ENCODE assay signal across 25 cellular contexts in genomic region chr10:100907773-100908172, GRCh38.
"Had no signal": no experiment of that assay in that cellular context is flagged by ENCODE, and none has a peak within 500 bp of the region (broad histone marks: within the 10 kb centered on the region; RNA-seq: fewer than 3 reads in every experiment).

No MANE protein-coding gene starts in this region.

- H3K36me3 ChIP-seq: brain microvascular endothelial cell, cardiac muscle cell had no signal

- H3K9me2 ChIP-seq: SK-N-SH had no signal

- H3K4me2 ChIP-seq: SK-N-SH had no signal

- ATAC-seq: activated T-helper 17 cell treated with anti-CD3 and anti-CD28 coated beads, Interleukin-2, amount 50 U/mL, for 72 hours; Panc1; Right ventricle myocardium inferior; WTC11 had no signal

- H3K9ac ChIP-seq: SK-N-SH had no signal

- H3K9me3 ChIP-seq: SK-N-SH had no signal

- DNase-seq: activated CD4-positive, alpha-beta T cell treated with anti-CD3 and anti-CD28 coated beads, Interleukin-2, amount 10 ng/mL, durations not matched to agents 24 days and 14 days; activated CD4-positive, alpha-beta T cell treated with anti-CD3 and anti-CD28 coated beads, Interleukin-2, amount 50 U/mL, for 48 hours; activated CD4-positive, CD25-positive, alpha-beta regulatory T cell treated with anti-CD3 and anti-CD28 coated beads, Interleukin-2, amount 50 U/mL, for 72 hours; activated gamma-delta T cell; activated naive CD4-positive, alpha-beta T cell treated with anti-CD3 and anti-CD28 coated beads for 36 hours; activated T-cell treated with anti-CD3 and anti-CD28 coated beads for 4 hours; activated T-cell treated with anti-CD3 and anti-CD28 coated beads, Interleukin-2, amount 50 U/mL, for 48 hours; amygdala; brain microvascular endothelial cell; KBM-7; NCI-H1092 treated with DMSO at 0.1 percent for 48 hours; NCI-H1436; NCI-H1694 treated with DMSO at 0.1 percent for 48 hours; NCI-H2029 treated with DMSO at 0.1 percent for 48 hours; NCI-H226; NCI-H774; NK-92 treated with Interleukin-12 subunit alpha and Interleukin-12 subunit beta, amount 100 ng/mL, for 24 hours; RPMI8226; SK-N-SH; SW 1271 had no signal

- H3K4me3 ChIP-seq: cardiac muscle cell had no signal

- H3K27me3 ChIP-seq: brain microvascular endothelial cell, cardiac muscle cell had no signal

- H3K27ac ChIP-seq: brain microvascular endothelial cell, cardiac muscle cell had no signal
